ENCODE assay signal across 8 cellular contexts in genomic region chr10:73771722-73772279, GRCh38. TPM values are rescaled to one million over a fixed set of nuclear protein-coding genes. Genes with fewer than 3 reads are reported as not detected.
DNase-seq lines count a peak whose midpoint lies in the region; ATAC-seq and TF ChIP-seq lines count a peak whose summit lies in the region.

No MANE protein-coding gene starts in this region.

- H3K9me3 ChIP-seq in gastroesophageal sphincter (no peaks in the 10 kb centered on the region), ovary (no peaks in the 10 kb centered on the region), upper lobe of right lung (no peaks in the 10 kb centered on the region)

- intact Hi-C loops in ovary (cut with DNase I) (no loop called here), upper lobe of right lung (cut with DNase I) (no loop called here)

- H3K4me3 ChIP-seq in gastroesophageal sphincter, result peak overlapping the region; percentile 74 to 94
- peak overlapping the region; percentile 77 for H3K4me3 ChIP-seq in ovary
- H3K4me3 ChIP-seq in upper lobe of right lung, result peak overlapping the region; percentile 87

- 0% methylated on average over 3 to 10 of the region's 17 CpGs for WGBS in gastroesophageal sphincter (ENCODE audit: low coverage in 1 of 2), 2 donors
- WGBS in ovary, 3 donors, result 12 to 14% (median 12%) methylated on average over 17 of the region's 17 CpGs

- TF ChIP-seq CTCF in gastroesophageal sphincter (IDR thresholded peaks at IDR 0.05) (no peak), ovary (IDR thresholded peaks at IDR 0.05) (no peak), upper lobe of right lung (IDR thresholded peaks at IDR 0.05) (no peak)

- no peak for TF ChIP-seq EP300 in gastroesophageal sphincter (IDR thresholded peaks at IDR 0.05)
- TF ChIP-seq EP300 in ovary (IDR thresholded peaks at IDR 0.05), result no peak

- H3K36me3 ChIP-seq in gastroesophageal sphincter (peaks cover 0 to 65% of the 10 kb centered on the region in 2 donors), ovary (no peaks in the 10 kb centered on the region), upper lobe of right lung (peaks cover 76% of the 10 kb centered on the region)

- H3K4me1 ChIP-seq in gastroesophageal sphincter (peaks cover 2 to 44% (median 25%) of the 10 kb centered on the region in 3 donors), ovary (ENCODE audit: insufficient read depth) (peaks cover 3% of the 10 kb centered on the region), upper lobe of right lung (peaks cover 30% of the 10 kb centered on the region)

- DNase-seq in NCI-H2081 (lab: John Stamatoyannopoulos, UW) (peak; percentile 48 to 56), NCI-H2081 treated with DMSO at 0.1 percent for 48 hours (lab: John Stamatoyannopoulos, UW) (no peak), NCI-H2171 (lab: John Stamatoyannopoulos, UW) (peak; percentile 20), ovary (peak; percentile 90 to 94 (median 93)), upper lobe of right lung (peak; percentile 95)
- DNase-seq in activated T-helper 9 cell treated with anti-CD3 and anti-CD28 coated beads, Interleukin-2, amount 50 U/mL, for 16 hours (ENCODE audit: low read depth), result peak; percentile 71

- H3K27ac ChIP-seq in gastroesophageal sphincter (peak overlapping the region; percentile 86 to 99 (median 98)), ovary (peak overlapping the region; percentile 88 to 97), upper lobe of right lung (peak overlapping the region; percentile 97)

- peak; percentile 1 for ATAC-seq in HG02571 (IDR thresholded peaks at IDR 0.05; ENCODE audit: unreplicated experiment)
- peak; percentile 4 for ATAC-seq in gastroesophageal sphincter
- no peak for ATAC-seq in upper lobe of right lung

- TF ChIP-seq POLR2A in gastroesophageal sphincter (IDR thresholded peaks at IDR 0.05), result no peak
- no peak for TF ChIP-seq POLR2A in ovary (IDR thresholded peaks at IDR 0.05)

- H3K27me3 ChIP-seq in gastroesophageal sphincter, result no peaks in the 10 kb centered on the region
- H3K27me3 ChIP-seq in ovary, result no peaks in the 10 kb centered on the region
- no peaks in the 10 kb centered on the region for H3K27me3 ChIP-seq in upper lobe of right lung

RNA-seq across cellular contexts. Expression of gene CHCHD1, which starts 10.0 kb away (rescaled TPM):
- total RNA-seq in gastroesophageal sphincter (10 to 100 TPM; 19.9 to 29.5 (median 21.4) TPM), ovary (10 to 100 TPM; 12.5 to 33.4 (median 16.9) TPM), upper lobe of right lung (19.4 TPM)
- polyA plus RNA-seq in ovary, result 10 to 100 TPM; 26.3 to 30.6 TPM

RNA-seq across cellular contexts. Expression of gene ZSWIM8, which starts 13.6 kb away (rescaled TPM):
- total RNA-seq in gastroesophageal sphincter (100 to 1,000 TPM in 2 of 4 donors, 10 to 100 TPM in 2; 48.4 to 121 (median 101) TPM), ovary (10 to 100 TPM; 56.1 to 90.7 (median 69.3) TPM), upper lobe of right lung (117 TPM)
- polyA plus RNA-seq in ovary, result 10 to 100 TPM; 42.7 to 80.9 TPM

RNA-seq across cellular contexts. Expression of gene SEC24C, which starts 27.6 kb away (rescaled TPM):
- 10 to 100 TPM; 47.5 to 65.1 (median 49.6) TPM for total RNA-seq in gastroesophageal sphincter
- total RNA-seq in ovary, result 10 to 100 TPM; 30.3 to 70.4 (median 58.8) TPM
- 10 to 100 TPM; 32.2 to 60.5 TPM for polyA plus RNA-seq in ovary
- 71.0 TPM for total RNA-seq in upper lobe of right lung

RNA-seq across cellular contexts. Expression of gene NDST2, which starts 39.6 kb away (rescaled TPM):
- total RNA-seq in gastroesophageal sphincter, result 10 to 100 TPM; 17.9 to 53.9 (median 25.7) TPM
- total RNA-seq in ovary, result 10 to 100 TPM; 24.4 to 37.5 (median 30.5) TPM
- polyA plus RNA-seq in ovary, result 10 to 100 TPM; 16.7 to 17.0 TPM
- 35.0 TPM for total RNA-seq in upper lobe of right lung
